In the genomic region with DNA sequence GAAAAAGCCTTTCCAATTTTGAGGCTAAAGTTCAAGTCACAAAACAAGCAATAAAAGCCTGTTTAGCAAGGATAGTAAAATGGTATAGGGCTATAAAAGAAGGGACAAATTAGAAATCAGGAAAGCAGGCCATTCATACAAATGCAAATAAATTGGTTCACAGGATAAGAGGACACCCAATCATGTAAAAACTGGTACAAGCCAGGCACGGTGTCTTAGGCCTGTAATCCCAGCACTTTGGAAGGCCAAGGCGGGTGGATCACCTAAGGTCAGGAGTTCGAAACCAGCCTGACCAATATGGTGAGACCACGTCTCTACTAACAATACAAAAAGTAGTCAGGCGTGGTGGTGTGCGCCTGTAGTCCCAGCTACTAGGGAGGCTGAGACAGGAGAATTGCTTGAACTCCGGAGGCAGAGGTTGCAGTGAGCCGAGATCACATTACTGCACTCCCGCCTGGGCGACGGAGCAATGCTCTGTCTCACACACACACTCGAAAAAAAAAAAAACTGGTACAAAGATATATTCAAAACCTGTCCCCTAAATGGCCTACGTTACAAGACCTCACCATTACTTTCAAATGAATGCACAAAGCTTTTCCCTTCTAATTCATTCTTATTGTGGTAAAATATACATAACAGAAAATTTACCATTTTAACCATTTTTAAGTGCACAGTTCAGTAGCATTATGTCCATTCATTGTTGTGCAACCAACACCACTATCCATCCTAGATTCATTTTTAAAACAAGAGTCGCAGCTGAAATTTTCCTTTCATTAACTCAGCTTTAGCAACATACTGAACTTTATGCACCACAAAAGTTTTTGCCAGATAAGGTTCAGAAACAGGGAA, we compare ENCODE assay signal across 8 cellular contexts. TPM values are rescaled to one million over a fixed set of nuclear protein-coding genes. Genes with fewer than 3 reads are reported as not detected.
DNase-seq lines count a peak whose midpoint lies in the region; ATAC-seq, FAIRE-seq and TF ChIP-seq lines count a peak whose summit lies in the region.

No MANE protein-coding gene starts in this region.

- peaks cover 6% of the 10 kb centered on the region; the same call in 1 of the 2 replicates for H3K4me1 ChIP-seq in HEK293 (ENCODE audit: control insufficient read depth, insufficient read depth, low read length)
- H3K4me1 ChIP-seq in hepatocyte (ENCODE audit: insufficient read depth) = peaks cover 5% of the 10 kb centered on the region
- peaks cover 0 to under 1% of the 10 kb centered on the region in 2 donors for H3K4me1 ChIP-seq in small intestine (ENCODE audit: control insufficient read depth in 2 of 2, insufficient read depth in 1 of 2, low read depth in 1 of 2, low read length in 1 of 2)

- no peaks in the 10 kb centered on the region for H4K20me1 ChIP-seq in hepatocyte (ENCODE audit: insufficient read depth, poor library complexity, severe bottlenecking)

- no peaks in the 10 kb centered on the region for H3K36me3 Mint-ChIP-seq in WTC11

- peak overlapping the region; percentile 95 for H2AFZ ChIP-seq in hepatocyte

- H3K9me2 ChIP-seq in hepatocyte (replicated peaks; ENCODE audit: insufficient read depth) = no peaks in the 10 kb centered on the region

- peaks cover 1 to 5% of the 10 kb centered on the region in 2 experiments; a peak in 2 of 3 replicates for H3K36me3 ChIP-seq in HEK293 (ENCODE audit: control insufficient read depth in 2 of 2, insufficient read depth in 1 of 2, low read length in 2 of 2)
- no peaks in the 10 kb centered on the region for H3K36me3 ChIP-seq in hepatocyte (replicated peaks; ENCODE audit: insufficient read depth, low read depth)
- H3K36me3 ChIP-seq in small intestine (ENCODE audit: control insufficient read depth in 2 of 2, insufficient read depth in 2 of 2, low read length in 2 of 2) = no peaks in the 10 kb centered on the region

- H3K27me3 ChIP-seq in hepatocyte (no peaks in the 10 kb centered on the region), small intestine (ENCODE audit: control insufficient read depth in 2 of 2, insufficient read depth in 2 of 2, low read length in 2 of 2) (no peaks in the 10 kb centered on the region)

- peaks cover 35% of the 10 kb centered on the region for H3K79me2 ChIP-seq in hepatocyte

- no peak for FAIRE-seq in small intestine (lab: Jason Lieb, UNC)

- DNase-seq in WTC11 (ENCODE audit: low spot score) (no peak), hepatocyte (ENCODE audit: low spot score) (no peak), small intestine (no peak), ecto neural progenitor cell (ENCODE audit: low spot score) (no peak), HUDEP-2 (lab: John Stamatoyannopoulos, UW; ENCODE audit: unreplicated experiment in 76 of 76) (no peak)

- H3K27ac ChIP-seq in HEK293 (ENCODE audit: extremely low read depth, low read depth, low read length) (no peak overlapping the region; the same call in 1 of the 2 replicates), hepatocyte (peak overlapping the region; percentile 88), small intestine (ENCODE audit: low read depth in 1 of 2, low read length in 1 of 2) (peak overlapping the region; percentile 67 to 87)

- no peaks in the 10 kb centered on the region; the same call in 1 of the 2 replicates for H3K27me3 Mint-ChIP-seq in WTC11 (ENCODE audit: low read depth)

- 94% methylated on average over 14 of the region's 14 CpGs for WGBS in hepatocyte (ENCODE audit: low lambda C conversion rate, missing lambda C conversion rate)
- 50 to 78% (median 64%) methylated on average over 14 of the region's 14 CpGs for WGBS in small intestine, 3 donors

- H3K4me2 ChIP-seq in hepatocyte = peak overlapping the region; percentile 86

- H3K27ac Mint-ChIP-seq in WTC11 = peak overlapping the region; percentile 96

- ATAC-seq in WTC11 = no peak
- no peak for ATAC-seq in GM21528 (IDR thresholded peaks at IDR 0.05; ENCODE audit: low FRiP score, unreplicated experiment)
- ATAC-seq in GM18873 (IDR thresholded peaks at IDR 0.05; ENCODE audit: low FRiP score, unreplicated experiment) = no peak

- H3K4me3 Mint-ChIP-seq in WTC11 = peak overlapping the region; percentile 99

- H3K4me3 ChIP-seq in HEK293 (ENCODE audit: low read depth, low read length) (peak overlapping the region; percentile 75), hepatocyte (peak overlapping the region; percentile 64), small intestine (ENCODE audit: low read depth in 1 of 2, low read length in 2 of 2) (peak overlapping the region; percentile 85 to 95)

- H3K9me3 ChIP-seq in HEK293 (ENCODE audit: control insufficient read depth, insufficient read depth, low read depth, low read length) (no peaks in the 10 kb centered on the region), hepatocyte (ENCODE audit: low read depth) (no peaks in the 10 kb centered on the region), small intestine (ENCODE audit: control insufficient read depth, low read depth) (no peaks in the 10 kb centered on the region)

- CTCF ChIA-PET in HEK293 (lab: Yijun Ruan, JAX) = interaction anchor here (0.6 to 4.6 kb wide), 5 partner anchors 19 to 295 kb away, joined by 3 to 24 read pairs (median 5); no protein-coding TSS in a partner anchor
- CTCF ChIA-PET in WTC11 (lab: Charles Lee) = interaction anchor here (1.3 kb wide), 1 partner anchor 41 kb away, joined by 6 read pairs; no protein-coding TSS in a partner anchor

- H3K4me1 Mint-ChIP-seq in WTC11 = peaks cover 12% of the 10 kb centered on the region

- no peaks in the 10 kb centered on the region for H3K9me3 Mint-ChIP-seq in WTC11

- POLR2A ChIA-PET in HEK293 (lab: Yijun Ruan, JAX) (interaction anchor here (0.7 to 3.7 kb wide), 16 partner anchors 9 to 825 kb away, joined by 3 to 37 read pairs (median 6); partner anchors contain the start of gene SMAP1), WTC11 (lab: Charles Lee) (no interaction called here)

- TF ChIP-seq CTCF in HEK293 (tag by site-specific recombination; IDR thresholded peaks at IDR 0.05) (no peak), WTC11 (IDR thresholded peaks at IDR 0.05) (no peak), hepatocyte (IDR thresholded peaks at IDR 0.05; ENCODE audit: poor library complexity) (no peak)

TF ChIP-seq in HEK293, 187 proteins besides CTCF, POLR2A, EP300 and RAD21 (continues in another document):
- TF ChIP-seq ZBTB6 (tag by site-specific recombination; IDR thresholded peaks at IDR 0.05) (peak; percentile 58; the same call in 1 of the 2 replicates), PRDM1 (tag by site-specific recombination; IDR thresholded peaks at IDR 0.05) (0 out of 2 replicates have a peak, but pooled peaks have one; percentile 23)

TF ChIP-seq in WTC11, 78 proteins besides CTCF, POLR2A, EP300 and RAD21:
- TF ChIP-seq CDX4 (CRISPR knock-in tag; IDR thresholded peaks at IDR 0.05; ENCODE audit: borderline replicate concordance) = no peak

RNA-seq across cellular contexts. Expression of gene FAM135A, which starts 1.1 kb away (rescaled TPM):
- total RNA-seq in WTC11 (2021) (31.7 to 34.1 TPM (median 32.9 TPM) in 3 replicates), hepatocyte (62.4 and 78.4 TPM in 2 replicates)
- polyA plus RNA-seq in hepatocyte (17.2 and 19.0 TPM in 2 replicates), small intestine (10 to 100 TPM; 17.4 to 48.8 (median 34.9) TPM)
